Comparison of ENCODE assay signal across 8 cellular contexts in genomic region chr4:122003335-122003734, GRCh38. TPM values are rescaled to one million over a fixed set of nuclear protein-coding genes. Genes with fewer than 3 reads are reported as not detected.
DNase-seq lines count a peak whose midpoint lies in the region; TF ChIP-seq lines count a peak whose summit lies in the region.

No MANE protein-coding gene starts in this region.

- peak; percentile 63 for TF ChIP-seq CTCF in A673 (conservative IDR thresholded peaks at IDR 0.05; ENCODE audit: low read depth, low read length)
- TF ChIP-seq CTCF in GM12865 (IDR thresholded peaks at IDR 0.05; ENCODE audit: insufficient read depth, low read depth, low read length, missing control alignments), result peak; percentile 69

- no TSS peak for BruUV-seq in A673 (replicated peaks; lab: Mats Ljungman, UMichigan)

- H3K9me3 Mint-ChIP-seq in immature natural killer cell, result no peaks in the 10 kb centered on the region

- no peaks in the 10 kb centered on the region for H3K9me3 ChIP-seq in A673 (ENCODE audit: low read depth, low read length, poor library complexity, severe bottlenecking)
- H3K9me3 ChIP-seq in HAP-1, result 0 out of 2 replicates have a peak, but pooled peaks cover 3% of the 10 kb centered on the region

- H3K36me3 Mint-ChIP-seq in immature natural killer cell, result no peaks in the 10 kb centered on the region

- no peaks in the 10 kb centered on the region for H3K27me3 ChIP-seq in A673 (replicated peaks; ENCODE audit: insufficient read depth, low read depth, low read length, poor library complexity)
- peaks cover 12% of the 10 kb centered on the region for H3K27me3 ChIP-seq in HAP-1 (ENCODE audit: low read depth)

- H3K4me1 ChIP-seq in A673 (ENCODE audit: insufficient read depth, low read length, poor library complexity, severe bottlenecking) (no peaks in the 10 kb centered on the region), HAP-1 (no peaks in the 10 kb centered on the region)

- no peak overlapping the region for H3K27ac Mint-ChIP-seq in immature natural killer cell

- H3K4me3 ChIP-seq in A673 (ENCODE audit: low read depth, low read length, poor library complexity, severe bottlenecking) (no peak overlapping the region), GM12865 (ENCODE audit: low read depth, low read length) (no peak overlapping the region), HAP-1 (no peak overlapping the region)

- peaks cover 0 to 10% (median 6%) of the 10 kb centered on the region in 3 donors for H3K27me3 Mint-ChIP-seq in immature natural killer cell (ENCODE audit: low read depth in 3 of 3)

- in situ Hi-C loops in HAP-1 (cut with MboI; ENCODE audit: low sequenced_read_pairs), result no loop called here

- POLR2A ChIA-PET in A673 (lab: Charles Lee; ENCODE audit: low non-redundant PET), result no interaction called here

- intact Hi-C loops in A673 (cut with micrococcal nuclease; ENCODE audit: unreplicated experiment), result no loop called here

- no peaks in the 10 kb centered on the region for H3K4me1 Mint-ChIP-seq in immature natural killer cell

- CTCF ChIA-PET in A673 (lab: Charles Lee), result interaction anchor here (0.9 kb wide), 1 partner anchor 103 kb away, joined by 3 read pairs; no protein-coding TSS in a partner anchor

- no peak overlapping the region for H3K27ac ChIP-seq in A673 (ENCODE audit: low read depth, low read length, poor library complexity, severe bottlenecking)

- no peak overlapping the region for H3K4me3 Mint-ChIP-seq in immature natural killer cell

- H3K36me3 ChIP-seq in A673 (ENCODE audit: insufficient read depth, low read length, poor library complexity, severe bottlenecking) (no peaks in the 10 kb centered on the region), HAP-1 (replicated peaks) (no peaks in the 10 kb centered on the region)

- DNase-seq in A673 (ENCODE audit: low spot score) (peak; percentile 68), GM12865 (ENCODE audit: low read depth) (peak; percentile 73), HAP-1 (ENCODE audit: low spot score in 2 of 2) (peak; percentile 58 to 71), M059J (ENCODE audit: low read depth) (peak; percentile 20), immature natural killer cell (peak in 2 of 3 donors; percentile 4 to 33), mucosa of gallbladder (ENCODE audit: low spot score) (no peak), NCI-H774 (lab: John Stamatoyannopoulos, UW) (no peak)
- DNase-seq in activated CD4-positive, alpha-beta T cell treated with anti-CD3 and anti-CD28 coated beads, Interleukin-2, amount 50 U/mL, for 48 hours, result peak; percentile 6 to 32

RNA-seq across cellular contexts. Expression of gene TRPC3, which starts 51.5 kb away (rescaled TPM):
- 0.24 and 0.28 TPM in 2 replicates for total RNA-seq in A673 (2021)
- total RNA-seq in M059J (2014; rRNA removed; shearing (Covaris generic)), result 1.6 and 2.9 TPM in 2 replicates
- polyA plus RNA-seq in immature natural killer cell, result under 1 TPM in 2 of 3 donors, not detected in 1; 0.08 to 0.15 TPM
- total RNA-seq in mucosa of gallbladder, result 14.1 TPM

Comparison
In these comparisons a context has a peak if more than half of its experiments do, and no peak if none do; other contexts are left out.
1. DNase-seq: peak in A673 (single experiment), GM12865 (single experiment), HAP-1 (2 of 2), M059J (single experiment), activated CD4-positive, alpha-beta T cell treated with anti-CD3 and anti-CD28 coated beads, Interleukin-2, amount 50 U/mL, for 48 hours (2 of 2) and immature natural killer cell (2 of 3); none in mucosa of gallbladder (single experiment) and NCI-H774 (single experiment).